Comparison of ENCODE assay signal across 33 cellular contexts in genomic region chr18:24420551-24420950, GRCh38. TPM values are rescaled to one million over a fixed set of nuclear protein-coding genes. Genes with fewer than 3 reads are reported as not detected.
"Had no signal": no experiment of that assay in that cellular context is flagged by ENCODE, and none has a peak within 500 bp of the region (broad histone marks: within the 10 kb centered on the region; RNA-seq: fewer than 3 reads in every experiment).

No MANE protein-coding gene starts in this region.

- ATAC-seq: activated CD8-positive, alpha-beta T cell treated with anti-CD3 and anti-CD28 coated beads for 36 hours; activated T-cell treated with anti-CD3 and anti-CD28 coated beads, Interleukin-2, amount 50 U/mL, for 72 hours; activated T-helper 17 cell treated with anti-CD3 and anti-CD28 coated beads, Interleukin-2, amount 50 U/mL, for 72 hours had no signal

- FAIRE-seq: RCC 7860 had no signal

- H3K4me3 ChIP-seq: ascending aorta, PC-9 had no signal

- H3K4me1 ChIP-seq: ascending aorta had no signal

- DNase-seq: activated CD4-positive, alpha-beta T cell treated with anti-CD3 and anti-CD28 coated beads for 1 hour; activated CD4-positive, alpha-beta T cell treated with anti-CD3 and anti-CD28 coated beads for 48 hours; activated CD4-positive, CD25-positive, alpha-beta regulatory T cell; activated CD8-positive, alpha-beta T cell treated with anti-CD3 and anti-CD28 coated beads for 36 hours; activated effector memory CD4-positive, alpha-beta T cell treated with anti-CD3 and anti-CD28 coated beads, Interleukin-2, amount 50 U/mL, for 16 hours; activated naive CD4-positive, alpha-beta T cell; activated naive CD4-positive, alpha-beta T cell treated with anti-CD3 and anti-CD28 coated beads, Interleukin-2, amount 50 U/mL, for 16 hours; activated naive CD8-positive, alpha-beta T cell treated with anti-CD3 and anti-CD28 coated beads, Interleukin-2, amount 10 ng/mL, durations not matched to agents 7 days and 5 days; activated T-cell treated with anti-CD3 and anti-CD28 coated beads, Interleukin-2, amount 50 U/mL, for 1 hour; activated T-cell treated with anti-CD3 and anti-CD28 coated beads, Interleukin-2, amount 50 U/mL, for 72 hours; amygdala; MM.1S; MV-4-11; NCI-H1092; NCI-H1436 treated with DMSO at 0.1 percent for 48 hours; NCI-H1694 treated with DMSO at 0.1 percent for 48 hours; NCI-H2029; NCI-H345; NCI-H526 treated with DMSO at 0.1 percent for 48 hours; PC-9; Right ventricle myocardium superior; SW 1271; T-helper 1 cell; T-helper 2 cell; T-helper 9 cell; WERI-Rb-1 had no signal

- H3K27ac ChIP-seq: ascending aorta, KMS-11, PC-9, WERI-Rb-1 had no signal

- H3K36me3 ChIP-seq: ascending aorta, WERI-Rb-1 had no signal

- H3K27me3 ChIP-seq: ascending aorta had no signal

RNA-seq across cellular contexts. Expression of gene IMPACT, which starts 5.9 kb away (rescaled TPM):
- total RNA-seq: OCI-LY7 had no signal

RNA-seq across cellular contexts. Expression of gene HRH4, which starts 39.9 kb away (rescaled TPM):
- total RNA-seq: activated CD8-positive, alpha-beta memory T cell treated with anti-CD3 and anti-CD28 coated beads for 36 hours; activated CD8-positive, alpha-beta T cell treated with anti-CD3 and anti-CD28 coated beads for 36 hours; ascending aorta; LHCN-M2; OCI-LY7; PC-9; Right ventricle myocardium superior had no signal
